Comparison of ENCODE assay signal across 1 cellular context in the genomic region with DNA sequence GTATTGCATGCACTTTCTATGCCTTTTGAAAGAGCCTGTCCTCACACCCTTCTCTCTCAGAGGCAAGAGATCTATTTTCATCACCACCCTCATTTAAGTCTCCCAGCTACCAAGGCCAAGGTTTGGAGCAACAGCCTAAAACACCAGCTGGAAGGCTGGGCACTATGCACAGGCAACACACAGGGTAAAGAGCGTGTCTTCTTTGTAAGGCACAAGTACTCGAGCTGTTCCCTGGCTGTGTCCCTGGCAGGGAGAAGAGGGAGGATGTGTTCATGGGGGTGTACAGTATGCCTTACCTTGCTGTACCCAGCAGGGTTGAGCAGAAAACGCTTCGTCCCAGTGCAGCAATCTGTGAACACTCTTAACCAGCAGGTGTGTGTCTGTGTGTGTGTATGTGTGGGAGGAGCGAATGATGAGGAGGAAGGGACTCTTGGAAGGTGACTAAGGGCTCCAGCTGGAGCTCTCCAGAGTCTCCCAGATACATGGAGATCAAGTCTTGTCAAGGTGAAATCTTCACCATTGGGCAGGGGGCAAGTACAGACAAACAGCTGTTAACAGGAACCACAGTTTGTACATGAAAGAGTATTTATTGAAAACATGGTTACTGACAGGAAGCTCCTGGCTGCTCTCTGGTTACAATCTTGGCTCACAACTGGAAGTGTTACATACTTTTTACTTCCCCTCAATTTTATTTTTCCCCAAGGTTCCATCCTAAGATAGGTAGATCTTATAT.
TF ChIP-seq lines count a peak whose summit lies in the region.

No MANE protein-coding gene starts in this region.

TF ChIP-seq in HepG2, 621 proteins besides CTCF, POLR2A, EP300 and RAD21:
- peak; percentile 94 for TF ChIP-seq RBM22 (optimal IDR thresholded peaks at IDR 0.05; ENCODE audit: low read length)
- no peak for TF ChIP-seq ZMYM2 (CRISPR knock-in tag; IDR thresholded peaks at IDR 0.05)
- 0 out of 2 replicates have a peak, but pooled peaks have one; percentile 29 for TF ChIP-seq POLR2AphosphoS5 (IDR thresholded peaks at IDR 0.05; ENCODE audit: low read depth, low read length)
- TF ChIP-seq, protein P1, sequence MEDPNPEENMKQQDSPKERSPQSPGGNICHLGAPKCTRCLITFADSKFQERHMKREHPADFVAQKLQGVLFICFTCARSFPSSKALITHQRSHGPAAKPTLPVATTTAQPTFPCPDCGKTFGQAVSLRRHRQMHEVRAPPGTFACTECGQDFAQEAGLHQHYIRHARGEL (CRISPR knock-in tag; IDR thresholded peaks at IDR 0.05): 0 out of 2 replicates have a peak, but pooled peaks have one; percentile 52
- TF ChIP-seq EED (CRISPR knock-in tag; IDR thresholded peaks at IDR 0.05): 0 out of 2 replicates have a peak, but pooled peaks have one; percentile 37
- TF ChIP-seq ZNF547 (CRISPR knock-in tag; IDR thresholded peaks at IDR 0.05): no peak
